Comparison of ENCODE assay signal across 8 cellular contexts in the genomic region with DNA sequence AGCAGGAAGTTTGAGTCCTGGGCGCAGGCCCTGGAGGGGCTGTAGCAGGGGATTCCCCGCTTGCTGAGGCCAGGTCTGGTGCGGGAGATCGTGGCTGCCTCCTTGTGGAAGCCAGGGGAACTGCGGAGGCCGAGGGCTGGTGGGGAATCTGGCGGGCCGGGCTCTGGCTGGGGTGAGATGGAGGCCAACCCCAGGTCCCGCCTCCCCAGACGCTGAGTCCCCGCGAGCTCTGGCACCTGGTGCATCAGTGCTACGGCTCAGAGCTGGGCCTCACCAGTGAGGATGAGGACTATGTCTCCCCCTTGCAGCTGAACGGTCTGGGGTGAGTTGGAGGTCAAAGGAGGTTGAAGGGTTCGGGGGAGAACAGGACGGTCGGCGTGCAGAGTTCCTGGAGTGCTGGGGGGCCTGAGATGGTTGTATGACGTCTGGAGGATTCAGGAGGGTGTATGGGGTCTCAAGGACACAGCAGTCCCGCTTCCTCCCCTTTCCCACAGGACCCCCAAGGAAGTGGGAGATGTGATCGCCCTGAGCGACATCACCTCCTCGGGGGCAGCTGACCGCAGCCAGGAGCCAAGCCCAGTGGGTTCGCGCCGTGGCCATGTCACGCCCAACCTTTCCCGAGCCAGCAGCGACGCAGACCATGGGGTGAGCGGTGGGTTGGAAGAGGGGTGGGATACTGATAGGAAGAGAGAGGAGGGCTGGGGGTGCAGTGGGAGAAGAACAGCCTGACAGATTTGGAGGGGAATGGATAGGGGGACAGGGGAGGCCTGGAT. TPM values are rescaled to one million over a fixed set of nuclear protein-coding genes. Genes with fewer than 3 reads are reported as not detected.
DNase-seq lines count a peak whose midpoint lies in the region; ATAC-seq lines count a peak whose summit lies in the region.

No MANE protein-coding gene starts in this region.

- ATAC-seq in HG03108 (IDR thresholded peaks at IDR 0.05; ENCODE audit: unreplicated experiment), result no peak
- no peak for ATAC-seq in HG03342 (IDR thresholded peaks at IDR 0.05; ENCODE audit: unreplicated experiment)

- peak; percentile 52 for DNase-seq in COLO668 (lab: John Stamatoyannopoulos, UW; ENCODE audit: unreplicated experiment)
- DNase-seq in HT1080 (ENCODE audit: low read depth), result peak; percentile 61
- peak; percentile 52 for DNase-seq in T1000 (lab: John Stamatoyannopoulos, UW)
- DNase-seq in anterior cingulate cortex (lab: John Stamatoyannopoulos, UW), result peak in 38 of 58 donors; percentile 5 to 60 (median 21)
- peak in 32 of 51 donors; percentile 10 to 69 (median 28) for DNase-seq in hypothalamus (lab: John Stamatoyannopoulos, UW)
- DNase-seq in stimulated activated CD4-positive, alpha-beta T cell treated with anti-CD3 and anti-CD28 coated beads, Interleukin-1b, Interleukin-23, amount 100 ng/mL, for 1 hour (ENCODE audit: low read depth in 2 of 2), result peak; percentile 65 to 77

RNA-seq across cellular contexts. Expression of gene GRAMD1A, which starts 13.1 kb away (rescaled TPM):
- 35.1 and 63.9 TPM in 2 replicates for total RNA-seq in HT1080 (2014; rRNA removed; shearing (Covaris generic))
- polyA plus RNA-seq in HT1080 (2015; cell fraction: cytosol; rRNA removed), result 63.8 and 64.4 TPM in 2 replicates
- polyA plus RNA-seq in HT1080 (2015; cell fraction: nucleus; rRNA removed), result 85.1 and 95.0 TPM in 2 replicates

RNA-seq across cellular contexts. Expression of gene SCN1B, which starts 17.0 kb away (rescaled TPM):
- total RNA-seq in HT1080 (2014; rRNA removed; shearing (Covaris generic)), result 9.3 and 13.5 TPM in 2 replicates
- 9.8 and 11.4 TPM in 2 replicates for polyA plus RNA-seq in HT1080 (2015; cell fraction: cytosol; rRNA removed)
- 6.9 and 9.7 TPM in 2 replicates for polyA plus RNA-seq in HT1080 (2015; cell fraction: nucleus; rRNA removed)

RNA-seq across cellular contexts. Expression of gene HPN, which starts 28.3 kb away (rescaled TPM):
- not detected in 2 replicates for total RNA-seq in HT1080 (2014; rRNA removed; shearing (Covaris generic))
- not detected in 2 replicates for polyA plus RNA-seq in HT1080 (2015; cell fraction: cytosol; rRNA removed)
- polyA plus RNA-seq in HT1080 (2015; cell fraction: nucleus; rRNA removed), result not detected in 2 replicates

RNA-seq across cellular contexts. Expression of gene ZNF792, which starts 49.2 kb away (rescaled TPM):
- 1.2 and 1.8 TPM in 2 replicates for total RNA-seq in HT1080 (2014; rRNA removed; shearing (Covaris generic))
- 0.30 and 0.87 TPM in 2 replicates for polyA plus RNA-seq in HT1080 (2015; cell fraction: cytosol; rRNA removed)
- 0.39 and 0.52 TPM in 2 replicates for polyA plus RNA-seq in HT1080 (2015; cell fraction: nucleus; rRNA removed)

Comparison
In these comparisons a context has a peak if more than half of its experiments do, and no peak if none do; other contexts are left out.
1. DNase-seq: peak in every context shown above with its lines; median percentile 71 in stimulated activated CD4-positive, alpha-beta T cell treated with anti-CD3 and anti-CD28 coated beads, Interleukin-1b, Interleukin-23, amount 100 ng/mL, for 1 hour; 61 in HT1080; 52 in COLO668; 52 in T1000; 28 in hypothalamus; 21 in anterior cingulate cortex.